Comparison of ENCODE assay signal across 8 cellular contexts in the genomic region with DNA sequence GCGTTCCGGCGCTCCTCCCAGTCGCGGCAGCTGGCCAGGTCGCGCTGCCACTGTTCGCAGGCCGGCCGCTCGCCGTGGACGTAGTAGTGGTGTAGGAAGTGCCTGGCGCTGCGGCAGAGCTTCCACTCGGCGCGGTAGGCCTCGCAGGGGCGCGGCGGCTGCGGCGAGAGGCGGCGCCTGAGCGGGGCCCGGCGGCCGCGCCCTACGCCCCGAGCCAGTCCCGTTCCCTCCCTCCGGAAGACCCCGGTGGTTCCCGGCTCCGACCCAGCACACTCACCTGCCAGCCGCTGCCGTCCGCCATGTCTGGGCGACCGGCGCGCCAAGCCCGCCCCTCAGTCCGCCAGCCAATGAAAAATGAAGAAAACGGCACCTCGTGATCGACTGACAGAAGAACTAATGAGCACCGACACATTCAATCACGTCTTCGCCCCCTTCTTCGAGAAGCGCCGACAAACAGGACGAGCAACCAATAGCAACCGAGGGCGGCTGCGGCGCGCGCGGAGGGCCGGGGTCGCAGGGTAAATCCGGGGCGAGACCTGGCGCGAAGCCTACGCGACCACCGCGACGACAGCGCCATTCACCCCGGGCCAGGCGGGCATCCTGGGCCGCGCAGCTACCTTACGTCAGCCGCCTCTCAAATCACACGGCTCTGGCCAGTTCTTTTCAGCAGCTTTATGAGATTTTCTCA. TPM values are rescaled to one million over a fixed set of nuclear protein-coding genes. Genes with fewer than 3 reads are reported as not detected.
DNase-seq lines count a peak whose midpoint lies in the region; ATAC-seq, FAIRE-seq and TF ChIP-seq lines count a peak whose summit lies in the region.

A gene with protein sequence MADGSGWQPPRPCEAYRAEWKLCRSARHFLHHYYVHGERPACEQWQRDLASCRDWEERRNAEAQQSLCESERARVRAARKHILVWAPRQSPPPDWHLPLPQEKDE (minus strand): TSS at position 324 of the 688 bp plus-strand sequence. CDS start 23 bp downstream, at position 301.

- peak within 1 kb of the TSS; percentile 77 to 91 for H4K8ac ChIP-seq in IMR-90 (ENCODE audit: low read depth in 2 of 2, low read length in 2 of 2)

- no TSS peak for BruUV-seq in IMR-90 (replicated peaks; lab: Mats Ljungman, UMichigan)

- peak within 1 kb of the TSS; percentile 58 for H4K5ac ChIP-seq in IMR-90 (ENCODE audit: low read depth, low read length)

- peak within 1 kb of the TSS; percentile 58 for H2BK5ac ChIP-seq in IMR-90 (ENCODE audit: low read depth, low read length, poor library complexity, severe bottlenecking)

- H2AFZ ChIP-seq in IMR-90 (replicated peaks; ENCODE audit: low read length, poor library complexity): peak within 1 kb of the TSS; percentile 96

- H3K9me3 ChIP-seq in IMR-90 (ENCODE audit: control insufficient read depth, insufficient read depth, low read length) (no peaks in the 10 kb centered on the region), mucosa of descending colon (no peaks in the 10 kb centered on the region)

- H3K4ac ChIP-seq in IMR-90 (ENCODE audit: low read depth, low read length): peak within 1 kb of the TSS; percentile 76

- peak within 1 kb of the TSS; percentile 82 for H2AK9ac ChIP-seq in IMR-90 (replicated peaks; ENCODE audit: low read depth, low read length, poor library complexity)

- TF ChIP-seq RAD21 in IMR-90 (IDR thresholded peaks at IDR 0.05; ENCODE audit: low read length): no peak

- dilution Hi-C loops in IMR-90 (cut with HindIII; ENCODE audit: low sequenced_read_pairs, unreplicated experiment): no loop called here

- peak within 1 kb of the TSS; percentile 98 for H3K4me2 ChIP-seq in IMR-90 (ENCODE audit: low read depth, low read length)

- H3K36me3 ChIP-seq in IMR-90 (ENCODE audit: control insufficient read depth, insufficient read depth, low read length) (peaks cover 24% of the 10 kb centered on the region), mucosa of descending colon (ENCODE audit: low read depth) (no peaks in the 10 kb centered on the region)

- no peaks in the 10 kb centered on the region for H3K27me3 ChIP-seq in IMR-90 (ENCODE audit: control insufficient read depth, insufficient read depth, low read length)

- H3K4me1 ChIP-seq in IMR-90 (ENCODE audit: control insufficient read depth, insufficient read depth, low read length) (peaks cover 9% of the 10 kb centered on the region), mucosa of descending colon (ENCODE audit: low read depth) (peaks cover 19% of the 10 kb centered on the region)

- peaks cover 23 to 41% of the 10 kb centered on the region in 2 experiments; a peak in 3 of 4 replicates for H3K79me1 ChIP-seq in IMR-90 (ENCODE audit: low read depth in 1 of 2, low read length in 2 of 2)

- peak; percentile 70 for ATAC-seq in GM21526 (IDR thresholded peaks at IDR 0.05; ENCODE audit: low FRiP score, unreplicated experiment)
- ATAC-seq in IMR-90 (ENCODE audit: low read depth): peak; percentile 94
- ATAC-seq in mucosa of descending colon: peak; percentile 94

- no peak within 1 kb of the TSS for H2BK20ac ChIP-seq in IMR-90 (ENCODE audit: low read depth, low read length)

- peak within 1 kb of the TSS; percentile 91 for H3K23ac ChIP-seq in IMR-90 (ENCODE audit: low read depth, low read length)

- peak; percentile 52; the same call in 1 of the 2 replicates for TF ChIP-seq POLR2A in IMR-90 (IDR thresholded peaks at IDR 0.05; ENCODE audit: low read depth, low read length)

- peak within 1 kb of the TSS; percentile 83 for H3K14ac ChIP-seq in IMR-90 (replicated peaks; ENCODE audit: low read depth, low read length)

- H3K4me3 ChIP-seq in IMR-90 (ENCODE audit: insufficient read depth, low read depth, low read length): peak within 1 kb of the TSS; percentile 81
- peak within 1 kb of the TSS; percentile 93 for H3K4me3 ChIP-seq in mucosa of descending colon

- H3K27ac ChIP-seq in IMR-90 (ENCODE audit: insufficient read depth, low read length) (peak within 1 kb of the TSS; percentile 67), epithelial cell of prostate (peak within 1 kb of the TSS; percentile 82)

- peak within 1 kb of the TSS; percentile 16; the same call in 1 of the 2 replicates for H3K18ac ChIP-seq in IMR-90 (ENCODE audit: low read depth, low read length)

- POLR2A ChIA-PET in IMR-90 (lab: Charles Lee; ENCODE audit: unreplicated experiment): no interaction called here

- peak; percentile 97 for DNase-seq in D721Med (ENCODE audit: insufficient read length, low spot score)
- peak; percentile 92 for DNase-seq in IMR-90
- DNase-seq in OCI-M1 (lab: John Stamatoyannopoulos, UW): peak; percentile 95
- peak; percentile 76 for DNase-seq in activated T-cell treated with anti-CD3 and anti-CD28 coated beads for 4 hours
- peak; percentile 66 for DNase-seq in epithelial cell of prostate (ENCODE audit: low read depth, low spot score)
- peak; percentile 91 to 92 (median 91) for DNase-seq in mucosa of descending colon
- peak; percentile 78 for DNase-seq in stimulated activated CD8-positive, alpha-beta memory T cell treated with anti-CD3 and anti-CD28 coated beads, Interleukin-4, amount 100 ng/mL, for 24 hours (ENCODE audit: low read depth)

- CTCF ChIA-PET in IMR-90 (lab: Yijun Ruan, JAX): no interaction called here

- intact Hi-C loops in IMR-90 (cut with micrococcal nuclease): no loop called here
- intact Hi-C loops in mucosa of descending colon (cut with DNase I, micrococcal nuclease): no loop called here

- peak within 1 kb of the TSS; percentile 55 for H2AK5ac ChIP-seq in IMR-90 (ENCODE audit: low read depth, low read length)

- H3K9ac ChIP-seq in IMR-90 (ENCODE audit: low read depth, low read length): peak within 1 kb of the TSS; percentile 86

- 0 out of 2 replicates have a peak, but pooled peaks cover 5% of the 10 kb centered on the region for H4K20me1 ChIP-seq in IMR-90 (ENCODE audit: insufficient read depth, low read length)

- H3K9me1 ChIP-seq in IMR-90 (ENCODE audit: insufficient read depth, low read length): peaks cover 10% of the 10 kb centered on the region

- TF ChIP-seq CTCF in D721Med (IDR thresholded peaks at IDR 0.05; ENCODE audit: insufficient read depth, missing control alignments) (no peak), IMR-90 (conservative IDR thresholded peaks at IDR 0.05; ENCODE audit: low read depth, low read length) (no peak), mucosa of descending colon (IDR thresholded peaks at IDR 0.05) (no peak)

- no peak within 1 kb of the TSS for H2BK15ac ChIP-seq in IMR-90 (ENCODE audit: low read depth, low read length)

- H2BK120ac ChIP-seq in IMR-90 (ENCODE audit: low read depth, low read length): peak within 1 kb of the TSS; percentile 25; the same call in 1 of the 2 replicates

- no peak for FAIRE-seq in D721Med (lab: Jason Lieb, UNC)

- peak within 1 kb of the TSS; percentile 27; the same call in 1 of the 2 replicates for H3K56ac ChIP-seq in IMR-90 (ENCODE audit: extremely low read depth, insufficient read depth, low read length)

- in situ Hi-C loops in IMR-90 (cut with MboI; ENCODE audit: low sequenced_read_pairs): loop anchor here (10.0 kb wide), 1 partner anchor 63 kb away; no protein-coding TSS in a partner anchor

- H4K91ac ChIP-seq in IMR-90 (ENCODE audit: insufficient read depth, low read depth, low read length): peak within 1 kb of the TSS; percentile 50

- 0% methylated on average over 28 of the region's 83 CpGs; no CpG with 5 or more reads in 1 of the 2 experiments for WGBS in IMR-90 (ENCODE audit: extremely low coverage in 2 of 2, insufficient read length in 1 of 2), 2 experiments

TF ChIP-seq in IMR-90, 13 proteins besides CTCF, POLR2A, EP300 and RAD21:
- TF ChIP-seq MAFK (IDR thresholded peaks at IDR 0.05; ENCODE audit: low read depth, low read length) (no peak), CHD1 (IDR thresholded peaks at IDR 0.05; ENCODE audit: low read depth, low read length) (no peak), SMC3 (IDR thresholded peaks at IDR 0.05; ENCODE audit: low read depth, low read length) (no peak), MXI1 (IDR thresholded peaks at IDR 0.05; ENCODE audit: borderline replicate concordance, low read depth, low read length) (no peak), FOS (IDR thresholded peaks at IDR 0.05; ENCODE audit: low read depth, low read length) (no peak)
- TF ChIP-seq, protein P1, sequence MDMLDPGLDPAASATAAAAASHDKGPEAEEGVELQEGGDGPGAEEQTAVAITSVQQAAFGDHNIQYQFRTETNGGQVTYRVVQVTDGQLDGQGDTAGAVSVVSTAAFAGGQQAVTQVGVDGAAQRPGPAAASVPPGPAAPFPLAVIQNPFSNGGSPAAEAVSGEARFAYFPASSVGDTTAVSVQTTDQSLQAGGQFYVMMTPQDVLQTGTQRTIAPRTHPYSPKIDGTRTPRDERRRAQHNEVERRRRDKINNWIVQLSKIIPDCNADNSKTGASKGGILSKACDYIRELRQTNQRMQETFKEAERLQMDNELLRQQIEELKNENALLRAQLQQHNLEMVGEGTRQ (IDR thresholded peaks at IDR 0.05; ENCODE audit: low read depth, low read length): peak; percentile 85
TF ChIP-seq in IMR-90: peak in this region for 1.

RNA-seq across cellular contexts. Expression of the gene that starts here (rescaled TPM):
- total RNA-seq in IMR-90 (2012; rRNA removed): 8.2 and 9.2 TPM in 2 replicates
- polyA plus RNA-seq in IMR-90 (2012; rRNA removed): 8.9 and 10.2 TPM in 2 replicates
- 11.9 and 14.7 TPM in 2 replicates for polyA plus RNA-seq in IMR-90 (2012; cell fraction: cytosol; rRNA removed)
- polyA plus RNA-seq in IMR-90 (2012; cell fraction: nucleus; rRNA removed; ENCODE audit: low replicate concordance): 7.8 and 8.0 TPM in 2 replicates
- 10 to 100 TPM; 21.9 to 60.4 (median 28.0) TPM for total RNA-seq in mucosa of descending colon

Comparison
In these comparisons a context has a peak if more than half of its experiments do, and no peak if none do; other contexts are left out.
1. Peak in every context shown above with its lines: DNase-seq, ATAC-seq, H3K4me3 ChIP-seq and H3K27ac ChIP-seq.